Comparison of ENCODE assay signal across 8 cellular contexts in genomic region chr18:5196253-5197031, GRCh38. TPM values are rescaled to one million over a fixed set of nuclear protein-coding genes. Genes with fewer than 3 reads are reported as not detected.
DNase-seq lines count a peak whose midpoint lies in the region; ATAC-seq, FAIRE-seq and TF ChIP-seq lines count a peak whose summit lies in the region.

No MANE protein-coding gene starts in this region.

- ATAC-seq in HG03460 (IDR thresholded peaks at IDR 0.05; ENCODE audit: unreplicated experiment): no peak

- TF ChIP-seq POLR2A in transverse colon (IDR thresholded peaks at IDR 0.05) (no peak), GM12892 (IDR thresholded peaks at IDR 0.05; ENCODE audit: low read depth, low read length) (no peak)

- WGBS in transverse colon (ENCODE audit: low coverage in 1 of 2), 2 donors: 22% methylated on average over 50 of the region's 50 CpGs; no CpG with 5 or more reads in 1 of the 2 donors

- peaks cover 60% of the 10 kb centered on the region for H3K27me3 ChIP-seq in NT2/D1 (ENCODE audit: insufficient read depth, insufficient read length)
- H3K27me3 ChIP-seq in transverse colon: peaks cover 62% of the 10 kb centered on the region

- in situ Hi-C loops in transverse colon (cut with MboI; ENCODE audit: low pct_ligation_motif_present in 1 of 4, low pct_unique_long_range_greater_than_20kb in 1 of 4, low sequenced_read_pairs in 3 of 4): loop anchor here in 1 of 4 donors (25.0 kb wide), 1 partner anchor 109 kb away; no protein-coding TSS in a partner anchor

- no peak for TF ChIP-seq EP300 in transverse colon (IDR thresholded peaks at IDR 0.05; ENCODE audit: low read depth)

- DNase-seq in AG20443 (ENCODE audit: low spot score) (peak; percentile 12), ELF-1 (ENCODE audit: low read depth, low spot score) (peak; percentile 32), NT2/D1 (ENCODE audit: low read depth, low spot score) (no peak), transverse colon (no peak), kidney (no peak), GM12892 (ENCODE audit: insufficient read length) (no peak)

- H3K9ac ChIP-seq in NT2/D1 (ENCODE audit: insufficient read length, low read depth) (peak overlapping the region; percentile 21), kidney (ENCODE audit: low read length in 2 of 2) (no peak overlapping the region)

- no peaks in the 10 kb centered on the region for H3K4me1 ChIP-seq in NT2/D1 (ENCODE audit: insufficient read depth, insufficient read length)
- H3K4me1 ChIP-seq in transverse colon: no peaks in the 10 kb centered on the region
- H3K4me1 ChIP-seq in kidney (ENCODE audit: control insufficient read depth in 1 of 2, insufficient read depth in 1 of 2, low read depth in 1 of 2, low read length in 2 of 2): no peaks in the 10 kb centered on the region

- H3K27ac ChIP-seq in transverse colon: no peak overlapping the region
- no peak overlapping the region for H3K27ac ChIP-seq in kidney (ENCODE audit: low read depth in 2 of 2, low read length in 2 of 2)

- TF ChIP-seq CTCF in transverse colon (IDR thresholded peaks at IDR 0.05) (no peak), kidney (IDR thresholded peaks at IDR 0.05; ENCODE audit: borderline replicate concordance, extremely low read depth, insufficient read depth) (no peak)

- H3K4me3 ChIP-seq in NT2/D1 (ENCODE audit: insufficient read length, low read depth): peak overlapping the region; percentile 53
- peak overlapping the region; percentile 69 for H3K4me3 ChIP-seq in iPS-18c (ENCODE audit: insufficient read depth, low read depth, low read length)
- no peak overlapping the region for H3K4me3 ChIP-seq in transverse colon
- no peak overlapping the region for H3K4me3 ChIP-seq in kidney (ENCODE audit: low read length in 2 of 2)

- H3K36me3 ChIP-seq in NT2/D1 (ENCODE audit: insufficient read depth, insufficient read length, low read length) (no peaks in the 10 kb centered on the region), transverse colon (no peaks in the 10 kb centered on the region), kidney (ENCODE audit: control insufficient read depth in 1 of 2, insufficient read depth in 2 of 2, low read length in 2 of 2) (no peaks in the 10 kb centered on the region)

- no peaks in the 10 kb centered on the region for H3K9me3 ChIP-seq in NT2/D1 (ENCODE audit: insufficient read depth, low read length)
- H3K9me3 ChIP-seq in iPS-18c (ENCODE audit: control insufficient read depth, insufficient read depth, low read length): peaks cover 3% of the 10 kb centered on the region
- H3K9me3 ChIP-seq in transverse colon: no peaks in the 10 kb centered on the region
- no peaks in the 10 kb centered on the region for H3K9me3 ChIP-seq in kidney (ENCODE audit: control insufficient read depth in 1 of 2, low read length in 2 of 2)

- no peak for FAIRE-seq in kidney (lab: Jason Lieb, UNC)
- FAIRE-seq in GM12892 (lab: Jason Lieb, UNC): no peak

- intact Hi-C loops in transverse colon (cut with DNase I; ENCODE audit: low total_unique reads): no loop called here
- intact Hi-C loops in kidney (cut with DNase I): no loop called here

RNA-seq across cellular contexts. Expression of gene AKAIN1, which starts 0.6 kb away (rescaled TPM):
- total RNA-seq in transverse colon (not detected), kidney (not detected)
- not detected for polyA plus RNA-seq in kidney (ENCODE audit: insufficient read depth, low read depth, low replicate concordance)
- polyA plus RNA-seq in GM12892 (2012; ENCODE audit: missing spikeins): not detected

Comparison
In these comparisons a context has a peak if more than half of its experiments do, and no peak if none do; other contexts are left out.
1. DNase-seq: peak in AG20443 (single experiment) and ELF-1 (single experiment); none in NT2/D1 (single experiment), transverse colon (single experiment), kidney (single experiment) and GM12892 (single experiment).
2. H3K4me3 ChIP-seq: peak in NT2/D1 (single experiment) and iPS-18c (single experiment); none in transverse colon (0 of 4) and kidney (0 of 2).